Comparison of ENCODE assay signal across 1 cellular context in the genomic region with DNA sequence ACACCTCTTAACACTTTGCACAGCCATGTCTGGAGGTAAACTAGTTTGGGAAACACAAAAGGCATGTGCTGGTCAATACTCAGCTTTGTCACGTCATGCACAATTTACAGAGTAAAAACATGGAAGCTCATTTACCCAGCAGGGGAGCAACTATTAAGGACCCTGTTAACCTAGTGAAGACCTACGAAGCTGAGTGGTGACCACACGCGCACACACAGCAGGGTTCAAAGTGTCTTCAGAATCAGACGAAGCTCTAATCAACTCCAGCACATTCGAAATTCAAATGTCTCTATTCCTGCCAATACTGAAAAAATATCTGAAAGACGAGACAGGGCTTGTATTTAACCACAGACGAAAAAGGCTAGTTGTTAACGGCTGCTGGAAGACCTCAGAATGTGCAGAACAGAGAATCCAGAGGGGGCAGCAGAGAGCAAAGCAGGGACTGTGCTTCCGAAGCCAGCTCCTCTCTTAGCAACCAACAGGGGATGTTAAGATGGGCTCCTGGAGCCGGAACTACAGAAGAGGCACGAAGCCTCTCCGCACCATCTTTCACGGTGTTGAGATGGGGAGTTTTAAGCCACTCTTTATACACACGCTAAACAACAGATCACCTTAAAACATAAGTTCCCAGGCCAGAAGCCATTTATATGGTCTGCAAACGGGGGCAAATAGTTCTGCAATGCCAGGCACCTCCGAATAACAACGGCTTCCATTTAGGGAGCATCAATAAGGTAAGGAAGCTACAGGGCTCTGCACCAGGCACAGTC.
TF ChIP-seq lines count a peak whose summit lies in the region.

No MANE protein-coding gene starts in this region.

TF ChIP-seq in GM23338, 12 proteins besides CTCF, POLR2A, EP300 and RAD21 (continued from another document):
- TF ChIP-seq ZNF462 (CRISPR knock-in tag; IDR thresholded peaks at IDR 0.05): no peak
- no peak for TF ChIP-seq JUNB (IDR thresholded peaks at IDR 0.05; ENCODE audit: unreplicated experiment)
- TF ChIP-seq, protein P1, sequence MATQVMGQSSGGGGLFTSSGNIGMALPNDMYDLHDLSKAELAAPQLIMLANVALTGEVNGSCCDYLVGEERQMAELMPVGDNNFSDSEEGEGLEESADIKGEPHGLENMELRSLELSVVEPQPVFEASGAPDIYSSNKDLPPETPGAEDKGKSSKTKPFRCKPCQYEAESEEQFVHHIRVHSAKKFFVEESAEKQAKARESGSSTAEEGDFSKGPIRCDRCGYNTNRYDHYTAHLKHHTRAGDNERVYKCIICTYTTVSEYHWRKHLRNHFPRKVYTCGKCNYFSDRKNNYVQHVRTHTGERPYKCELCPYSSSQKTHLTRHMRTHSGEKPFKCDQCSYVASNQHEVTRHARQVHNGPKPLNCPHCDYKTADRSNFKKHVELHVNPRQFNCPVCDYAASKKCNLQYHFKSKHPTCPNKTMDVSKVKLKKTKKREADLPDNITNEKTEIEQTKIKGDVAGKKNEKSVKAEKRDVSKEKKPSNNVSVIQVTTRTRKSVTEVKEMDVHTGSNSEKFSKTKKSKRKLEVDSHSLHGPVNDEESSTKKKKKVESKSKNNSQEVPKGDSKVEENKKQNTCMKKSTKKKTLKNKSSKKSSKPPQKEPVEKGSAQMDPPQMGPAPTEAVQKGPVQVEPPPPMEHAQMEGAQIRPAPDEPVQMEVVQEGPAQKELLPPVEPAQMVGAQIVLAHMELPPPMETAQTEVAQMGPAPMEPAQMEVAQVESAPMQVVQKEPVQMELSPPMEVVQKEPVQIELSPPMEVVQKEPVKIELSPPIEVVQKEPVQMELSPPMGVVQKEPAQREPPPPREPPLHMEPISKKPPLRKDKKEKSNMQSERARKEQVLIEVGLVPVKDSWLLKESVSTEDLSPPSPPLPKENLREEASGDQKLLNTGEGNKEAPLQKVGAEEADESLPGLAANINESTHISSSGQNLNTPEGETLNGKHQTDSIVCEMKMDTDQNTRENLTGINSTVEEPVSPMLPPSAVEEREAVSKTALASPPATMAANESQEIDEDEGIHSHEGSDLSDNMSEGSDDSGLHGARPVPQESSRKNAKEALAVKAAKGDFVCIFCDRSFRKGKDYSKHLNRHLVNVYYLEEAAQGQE (IDR thresholded peaks at IDR 0.05; ENCODE audit: unreplicated experiment): no peak
- no peak for TF ChIP-seq STAT1 (IDR thresholded peaks at IDR 0.05; ENCODE audit: unreplicated experiment)
- no peak for TF ChIP-seq ZNF114 (CRISPR knock-in tag; IDR thresholded peaks at IDR 0.05)
